In the genomic region with DNA sequence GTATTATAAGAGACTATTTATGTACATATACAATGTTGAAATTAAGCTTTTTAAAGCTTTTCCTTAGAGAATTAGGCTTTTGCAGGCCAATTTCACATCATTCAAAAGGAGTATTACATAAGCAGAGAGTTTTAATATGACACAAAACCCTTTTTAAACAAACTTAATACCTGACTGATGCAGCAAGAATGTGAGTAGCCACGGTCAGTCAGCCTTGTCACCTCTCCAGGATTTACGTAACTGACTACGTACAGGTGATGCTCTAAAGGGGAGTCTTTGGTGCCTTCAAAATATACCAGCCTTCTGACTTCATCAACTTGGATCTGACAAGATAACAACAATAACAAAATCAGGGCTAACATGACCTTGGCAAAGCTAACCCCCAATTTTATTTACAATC, we compare ENCODE assay signal across 20 cellular contexts.
DNase-seq lines count a peak whose midpoint lies in the region; ATAC-seq lines count a peak whose summit lies in the region.
"Had no signal": no experiment of that assay in that cellular context is flagged by ENCODE, and none has a peak within 500 bp of the region (broad histone marks: within the 10 kb centered on the region; RNA-seq: fewer than 3 reads in every experiment).

No MANE protein-coding gene starts in this region.

- ATAC-seq in GM21825 (IDR thresholded peaks at IDR 0.05; ENCODE audit: unreplicated experiment) = no peak
- ATAC-seq: T-cell had no signal

- DNase-seq in HK-2 (ENCODE audit: unreplicated experiment) = peak; percentile 5
- peak; percentile 19 for DNase-seq in astrocyte of the hippocampus (ENCODE audit: low read depth, low spot score)
- DNase-seq in kidney tubule cell (ENCODE audit: low spot score) = peak; percentile 59
- no peak for DNase-seq in NCI-H510A treated with DMSO at 0.1 percent for 48 hours (lab: John Stamatoyannopoulos, UW)
- no peak for DNase-seq in NCI-H2107 (lab: John Stamatoyannopoulos, UW)
- DNase-seq in stimulated activated CD4-positive, alpha-beta T cell treated with anti-CD3 and anti-CD28 coated beads, Interleukin-4, amount 100 ng/mL, for 24 hours = no peak
- DNase-seq: BE2C; CD8-positive, alpha-beta memory T cell; DMS 273 treated with DMSO at 0.1 percent for 48 hours; DMS79 treated with DMSO at 0.1 percent for 48 hours; H7; NCI-H1092; NCI-H1436; NCI-H187; NCI-H524 treated with DMSO at 0.1 percent for 48 hours; NCI-H774; NK-92 treated with Interleukin-12 subunit alpha and Interleukin-12 subunit beta, amount 100 ng/mL, for 24 hours; Right ventricle myocardium superior; T-cell had no signal

Comparison
In these comparisons a context has a peak if more than half of its experiments do, and no peak if none do; other contexts are left out.
1. DNase-seq: peak in HK-2 (single experiment), astrocyte of the hippocampus (single experiment) and kidney tubule cell (single experiment); none in NCI-H510A treated with DMSO at 0.1 percent for 48 hours (single experiment), NCI-H2107 (single experiment) and stimulated activated CD4-positive, alpha-beta T cell treated with anti-CD3 and anti-CD28 coated beads, Interleukin-4, amount 100 ng/mL, for 24 hours (single experiment).